ENCODE assay signal across 8 cellular contexts in genomic region chrX:7132335-7133035, GRCh38. TPM values are rescaled to one million over a fixed set of nuclear protein-coding genes. Genes with fewer than 3 reads are reported as not detected.
DNase-seq lines count a peak whose midpoint lies in the region; ATAC-seq, FAIRE-seq and TF ChIP-seq lines count a peak whose summit lies in the region.

No MANE protein-coding gene starts in this region.

- TF ChIP-seq RAD21 in HepG2 (CRISPR knock-in tag; IDR thresholded peaks at IDR 0.05): no peak

- TF ChIP-seq CTCF in Panc1 (IDR thresholded peaks at IDR 0.05): peak; percentile 58
- peak; percentile 58 for TF ChIP-seq CTCF in bronchial epithelial cell (IDR thresholded peaks at IDR 0.05; ENCODE audit: insufficient read depth, low read length, severe bottlenecking)
- peak; percentile 61 for TF ChIP-seq CTCF in HepG2 (CRISPR knock-in tag; IDR thresholded peaks at IDR 0.05)

- 50% methylated on average over 2 of the region's 3 CpGs for WGBS in HepG2 (ENCODE audit: low lambda C conversion rate)

- BruUV-seq in Panc1 (replicated peaks; lab: Mats Ljungman, UMichigan): no TSS peak
- no TSS peak for BruUV-seq in HepG2 (replicated peaks; lab: Mats Ljungman, UMichigan)

- H3K9me3 ChIP-seq in Panc1 (ENCODE audit: control insufficient read depth, insufficient read depth, low read depth, low read length) (no peaks in the 10 kb centered on the region), HepG2 (ENCODE audit: low read length) (no peaks in the 10 kb centered on the region)

- CTCF ChIA-PET in Panc1 (lab: Charles Lee) (no interaction called here), HepG2 (lab: Yijun Ruan, JAX; ENCODE audit: low intra/inter-chr PET ratio, low total read pairs) (no interaction called here)

- no peak for TF ChIP-seq POLR2A in HepG2 (IDR thresholded peaks at IDR 0.05; ENCODE audit: insufficient read depth in 1 of 2, low read depth in 2 of 2, low read length in 2 of 2)

- FAIRE-seq in bronchial epithelial cell (lab: Jason Lieb, UNC) (peak; percentile 97), HepG2 (lab: Jason Lieb, UNC) (peak; percentile 96)

- POLR2A ChIA-PET in Panc1 (lab: Charles Lee) (no interaction called here), HepG2 (lab: Yijun Ruan, JAX) (interaction anchor here (1.0 kb wide), 1 partner anchor 14 kb away, joined by 3 read pairs; no protein-coding TSS in a partner anchor)

- intact Hi-C loops in Panc1 (cut with micrococcal nuclease; ENCODE audit: unreplicated experiment) (no loop called here), HepG2 (cut with micrococcal nuclease; ENCODE audit: unreplicated experiment) (loop anchor here (2.0 to 10.0 kb wide), 2 partner anchors 38 to 452 kb away; no protein-coding TSS in a partner anchor)

- peak; percentile 56 for DNase-seq in CMK (ENCODE audit: low read depth)
- DNase-seq in Panc1 (ENCODE audit: low read depth, low spot score): no peak
- DNase-seq in bronchial epithelial cell (ENCODE audit: low read depth): peak; percentile 91
- DNase-seq in HepG2 (ENCODE audit: low spot score): peak; percentile 80
- peak; percentile 86 for DNase-seq in ureter (ENCODE audit: low spot score)
- DNase-seq in HuH-7 (ENCODE audit: low spot score): no peak

- in situ Hi-C loops in Panc1 (cut with HindIII; ENCODE audit: low pct_unique_long_range_greater_than_20kb, low sequenced_read_pairs) (no loop called here), HepG2 (cut with HindIII; ENCODE audit: extremely low pct_ligation_motif_present, low pct_unique_long_range_greater_than_20kb) (no loop called here)

- H3K36me3 ChIP-seq in Panc1 (ENCODE audit: control insufficient read depth, insufficient read depth, low read length) (no peaks in the 10 kb centered on the region), bronchial epithelial cell (ENCODE audit: control insufficient read depth, insufficient read depth, low read length) (no peaks in the 10 kb centered on the region), HepG2 (replicated peaks in 1 of 2; ENCODE audit: control insufficient read depth in 1 of 2, insufficient read depth in 2 of 2, low read length in 2 of 2) (no peaks in the 10 kb centered on the region)

- no peak for TF ChIP-seq EP300 in HepG2 (IDR thresholded peaks at IDR 0.05; ENCODE audit: low read depth in 2 of 2, low read length in 2 of 2)
- TF ChIP-seq EP300 in HepG2 (CRISPR knock-in tag; IDR thresholded peaks at IDR 0.05; ENCODE audit: borderline replicate concordance): no peak

- H3K79me2 ChIP-seq in HepG2 (ENCODE audit: insufficient read depth, low read length): peaks cover 1% of the 10 kb centered on the region

- peak overlapping the region; percentile 45 for H3K4me2 ChIP-seq in HepG2 (ENCODE audit: low read depth, low read length)

- H3K9ac ChIP-seq in HepG2 (ENCODE audit: insufficient read depth, low read depth, low read length): no peak overlapping the region

- peak; percentile 86 for ATAC-seq in GM18909 (IDR thresholded peaks at IDR 0.05; ENCODE audit: poor library complexity, unreplicated experiment)
- ATAC-seq in HG03175 (IDR thresholded peaks at IDR 0.05; ENCODE audit: unreplicated experiment): peak; percentile 86
- ATAC-seq in Panc1: no peak
- ATAC-seq in HepG2: peak; percentile 94

- no peak overlapping the region for H3K4me3 ChIP-seq in Panc1 (ENCODE audit: low read depth in 2 of 2, low read length in 2 of 2)
- H3K4me3 ChIP-seq in bronchial epithelial cell (ENCODE audit: low read depth, low read length): no peak overlapping the region
- no peak overlapping the region for H3K4me3 ChIP-seq in HepG2 (replicated peaks in 1 of 3; ENCODE audit: insufficient read depth in 1 of 3, low read depth in 2 of 3, low read length in 3 of 3)

- H3K4me1 ChIP-seq in Panc1 (ENCODE audit: control insufficient read depth, insufficient read depth, low read length): no peaks in the 10 kb centered on the region
- peaks cover 25% of the 10 kb centered on the region for H3K4me1 ChIP-seq in HepG2 (ENCODE audit: insufficient read depth, low read length)

- no peak overlapping the region for H2AFZ ChIP-seq in HepG2 (ENCODE audit: low read length)

- no peaks in the 10 kb centered on the region for H4K20me1 ChIP-seq in HepG2 (ENCODE audit: insufficient read depth, low read length)

- H3K27ac ChIP-seq in Panc1 (ENCODE audit: low read length): no peak overlapping the region
- H3K27ac ChIP-seq in HepG2 (ENCODE audit: extremely low read length, insufficient read depth, low read length): peak overlapping the region; percentile 20

- H3K27me3 ChIP-seq in Panc1 (ENCODE audit: control insufficient read depth, insufficient read depth, low read length) (no peaks in the 10 kb centered on the region), bronchial epithelial cell (ENCODE audit: control insufficient read depth, insufficient read depth, low read length) (no peaks in the 10 kb centered on the region), HepG2 (ENCODE audit: control insufficient read depth in 1 of 2, insufficient read depth in 2 of 2, low read length in 2 of 2) (no peaks in the 10 kb centered on the region)

TF ChIP-seq in HepG2, 621 proteins besides CTCF, POLR2A, EP300 and RAD21:
- peak; percentile 41; the same call in 1 of the 2 replicates for TF ChIP-seq SMC3 (IDR thresholded peaks at IDR 0.05; ENCODE audit: low read length)
- peak; percentile 75 for TF ChIP-seq TEAD3 (CRISPR knock-in tag; optimal IDR thresholded peaks at IDR 0.05; ENCODE audit: borderline replicate concordance)
- TF ChIP-seq MAF1 (CRISPR knock-in tag; IDR thresholded peaks at IDR 0.05; ENCODE audit: borderline replicate concordance): no peak
- peak in 1 of 2 experiments; percentile 43; a peak in 1 of 4 replicates for TF ChIP-seq MAFK (conservative IDR thresholded peaks at IDR 0.05 in 1 of 2, IDR thresholded peaks at IDR 0.05 in 1 of 2; ENCODE audit: low read length in 2 of 2)
- TF ChIP-seq NCOA2 (CRISPR knock-in tag; IDR thresholded peaks at IDR 0.05): 0 out of 2 replicates have a peak, but pooled peaks have one; percentile 8
- TF ChIP-seq ZNF33A (CRISPR knock-in tag; IDR thresholded peaks at IDR 0.05; ENCODE audit: borderline replicate concordance): no peak
- TF ChIP-seq STAG1 (CRISPR knock-in tag; IDR thresholded peaks at IDR 0.05): peak; percentile 46
- peak; percentile 26; the same call in 1 of the 2 replicates for TF ChIP-seq HNF4A (CRISPR knock-in tag; IDR thresholded peaks at IDR 0.05)
- TF ChIP-seq ZMYM4 (CRISPR knock-in tag; IDR thresholded peaks at IDR 0.05): peak; percentile 42; the same call in 1 of the 2 replicates
TF ChIP-seq in HepG2: peak in this region for 7.

RNA-seq across cellular contexts. Expression of gene STS, which starts 15.0 kb away (rescaled TPM):
- total RNA-seq in Panc1 (2021; ENCODE audit: unreplicated experiment) (2.0 TPM), bronchial epithelial cell (0.26 and 0.77 TPM in 2 replicates), HepG2 (2016; rRNA removed; fragmentation: Illumina TruSeq; extraction: Trizol) (1.5 and 2.0 TPM in 2 replicates), ureter (26.4 TPM)
- 1.1 TPM for polyA plus RNA-seq in Panc1 (2012; ENCODE audit: insufficient read length)
- 0.40 and 0.53 TPM in 2 replicates for total RNA-seq in HepG2 (2016; cell fraction: cytosol; rRNA removed; fragmentation: Illumina TruSeq; extraction: Trizol; ENCODE audit: low read depth)
- total RNA-seq in HepG2 (2016; cell fraction: insoluble cytoplasmic fraction; rRNA removed; fragmentation: Illumina TruSeq; extraction: Trizol): 1.6 and 2.1 TPM in 2 replicates
- 1.9 TPM in 2 replicates for total RNA-seq in HepG2 (2016; cell fraction: membrane; rRNA removed; fragmentation: Illumina TruSeq; extraction: Trizol)
- 1.4 and 1.7 TPM in 2 replicates for total RNA-seq in HepG2 (2016; cell fraction: nucleus; rRNA removed; fragmentation: Illumina TruSeq; extraction: Trizol)
- 0.87 and 0.88 TPM in 2 replicates for polyA plus RNA-seq in HepG2 (2011; rRNA removed)
- 0.60 and 0.95 TPM in 2 replicates for polyA plus RNA-seq in HepG2 (2011; cell fraction: cytosol; rRNA removed)
- polyA plus RNA-seq in HepG2 (2011; cell fraction: nucleus; rRNA removed): 0.32 and 0.54 TPM in 2 replicates
- polyA plus RNA-seq in HepG2 (2012): 1.0 and 1.2 TPM in 2 replicates
- 0.45 and 0.62 TPM in 2 replicates for polyA plus RNA-seq in HepG2 (2016; cell fraction: cytosol; fragmentation: Illumina TruSeq; extraction: Trizol; ENCODE audit: low read depth)
- 2.5 TPM in 2 replicates for polyA plus RNA-seq in HepG2 (2016; cell fraction: insoluble cytoplasmic fraction; fragmentation: Illumina TruSeq; extraction: Trizol; ENCODE audit: low read depth)
- polyA plus RNA-seq in HepG2 (2016; cell fraction: membrane; fragmentation: Illumina TruSeq; extraction: Trizol; ENCODE audit: low read depth): 1.7 and 2.0 TPM in 2 replicates
- polyA plus RNA-seq in HepG2 (2016; cell fraction: nucleus; fragmentation: Illumina TruSeq; extraction: Trizol; ENCODE audit: insufficient read depth, low read depth): 1.5 and 1.7 TPM in 2 replicates
- 2.4 and 36.0 TPM in 2 replicates for polyA minus RNA-seq in HepG2 (2011; rRNA and poly(A)+ RNA removed; ENCODE audit: low replicate concordance)
- 1.2 and 2.6 TPM in 2 replicates for polyA minus RNA-seq in HepG2 (2011; cell fraction: cytosol; rRNA and poly(A)+ RNA removed)
- polyA minus RNA-seq in HepG2 (2011; cell fraction: nucleus; rRNA and poly(A)+ RNA removed): 1.0 and 2.4 TPM in 2 replicates

RNA-seq across cellular contexts. Expression of gene PUDP, which starts 15.5 kb away (rescaled TPM):
- total RNA-seq in Panc1 (2021; ENCODE audit: unreplicated experiment) (14.2 TPM), bronchial epithelial cell (6.1 and 13.6 TPM in 2 replicates), HepG2 (2016; rRNA removed; fragmentation: Illumina TruSeq; extraction: Trizol) (7.5 and 16.3 TPM in 2 replicates), ureter (33.7 TPM)
- 11.0 TPM for polyA plus RNA-seq in Panc1 (2012; ENCODE audit: insufficient read length)
- 1.9 and 2.0 TPM in 2 replicates for total RNA-seq in HepG2 (2016; cell fraction: cytosol; rRNA removed; fragmentation: Illumina TruSeq; extraction: Trizol; ENCODE audit: low read depth)
- 7.1 and 17.4 TPM in 2 replicates for total RNA-seq in HepG2 (2016; cell fraction: insoluble cytoplasmic fraction; rRNA removed; fragmentation: Illumina TruSeq; extraction: Trizol)
- total RNA-seq in HepG2 (2016; cell fraction: membrane; rRNA removed; fragmentation: Illumina TruSeq; extraction: Trizol): 8.8 and 9.0 TPM in 2 replicates
- total RNA-seq in HepG2 (2016; cell fraction: nucleus; rRNA removed; fragmentation: Illumina TruSeq; extraction: Trizol): 7.7 and 8.1 TPM in 2 replicates
- 17.7 and 23.5 TPM in 2 replicates for polyA plus RNA-seq in HepG2 (2011; rRNA removed)
- polyA plus RNA-seq in HepG2 (2011; cell fraction: cytosol; rRNA removed): 17.5 and 21.4 TPM in 2 replicates
- polyA plus RNA-seq in HepG2 (2011; cell fraction: nucleus; rRNA removed): 5.4 and 6.3 TPM in 2 replicates
- polyA plus RNA-seq in HepG2 (2012): 17.4 and 19.4 TPM in 2 replicates
- 3.0 and 3.9 TPM in 2 replicates for polyA plus RNA-seq in HepG2 (2016; cell fraction: cytosol; fragmentation: Illumina TruSeq; extraction: Trizol; ENCODE audit: low read depth)
- 32.6 and 35.0 TPM in 2 replicates for polyA plus RNA-seq in HepG2 (2016; cell fraction: insoluble cytoplasmic fraction; fragmentation: Illumina TruSeq; extraction: Trizol; ENCODE audit: low read depth)
- polyA plus RNA-seq in HepG2 (2016; cell fraction: membrane; fragmentation: Illumina TruSeq; extraction: Trizol; ENCODE audit: low read depth): 10.4 and 10.6 TPM in 2 replicates
- 11.5 and 12.1 TPM in 2 replicates for polyA plus RNA-seq in HepG2 (2016; cell fraction: nucleus; fragmentation: Illumina TruSeq; extraction: Trizol; ENCODE audit: insufficient read depth, low read depth)
- 18.1 and 31.8 TPM in 2 replicates for polyA minus RNA-seq in HepG2 (2011; rRNA and poly(A)+ RNA removed; ENCODE audit: low replicate concordance)
- polyA minus RNA-seq in HepG2 (2011; cell fraction: cytosol; rRNA and poly(A)+ RNA removed): 10.1 and 12.8 TPM in 2 replicates
- polyA minus RNA-seq in HepG2 (2011; cell fraction: nucleus; rRNA and poly(A)+ RNA removed): 14.5 and 17.7 TPM in 2 replicates

Comparison
In these comparisons a context has a peak if more than half of its experiments do, and no peak if none do; other contexts are left out.
1. DNase-seq: peak in CMK (single experiment), bronchial epithelial cell (single experiment), HepG2 (single experiment) and ureter (single experiment); none in Panc1 (single experiment) and HuH-7 (single experiment).
2. Peak in every context shown above with its lines, with median percentiles within 50 percentile points of each other: CTCF ChIP-seq.